11 cellular contexts compared by ENCODE assay signal in the genomic region with DNA sequence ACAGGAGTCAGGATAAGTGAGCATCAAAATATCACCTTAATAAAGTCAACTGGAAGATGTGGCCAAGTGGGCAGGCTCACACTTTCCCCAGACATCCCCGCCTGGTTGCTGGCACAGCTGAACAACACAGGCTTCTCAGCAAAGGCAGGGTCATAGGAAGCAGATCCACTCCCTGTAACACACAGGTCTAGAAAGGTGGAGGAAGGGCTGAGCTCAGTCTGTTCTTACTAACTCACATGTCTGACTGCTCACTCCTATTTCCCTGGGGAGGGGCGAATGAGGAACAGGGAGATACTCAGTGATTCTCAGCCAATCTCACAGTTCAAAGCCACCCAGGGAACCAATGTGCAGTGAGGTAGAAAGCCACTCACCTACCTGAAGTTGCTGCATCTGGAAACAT. TPM values are rescaled to one million over a fixed set of nuclear protein-coding genes. Genes with fewer than 3 reads are reported as not detected.
DNase-seq lines count a peak whose midpoint lies in the region; ATAC-seq, FAIRE-seq and TF ChIP-seq lines count a peak whose summit lies in the region.
"Had no signal": no experiment of that assay in that cellular context is flagged by ENCODE, and none has a peak within 500 bp of the region (broad histone marks: within the 10 kb centered on the region; RNA-seq: fewer than 3 reads in every experiment).

No MANE protein-coding gene starts in this region.

- 61% methylated on average over 2 of the region's 2 CpGs for WGBS in A549 (ENCODE audit: missing lambda C conversion rate)

- peak in 1 of 2 experiments; percentile 64 for DNase-seq in A549 (ENCODE audit: low read depth in 1 of 2, low spot score in 1 of 2)
- peak; percentile 53 for DNase-seq in HuH-7.5 (ENCODE audit: low spot score)
- DNase-seq in germinal center (ENCODE audit: low spot score): peak; percentile 36
- no peak for DNase-seq in ureter (ENCODE audit: low spot score)
- no peak for DNase-seq in stimulated activated CD4-positive, alpha-beta T cell treated with anti-CD3 and anti-CD28 coated beads, Interleukin-4, amount 100 ng/mL, for 4 hours
- DNase-seq: activated CD4-positive, alpha-beta T cell treated with anti-CD3 and anti-CD28 coated beads for 1 hour; immature natural killer cell had no signal

- peak; percentile 76 to 88 for ATAC-seq in A549
- ATAC-seq in GM18909 (IDR thresholded peaks at IDR 0.05; ENCODE audit: poor library complexity, unreplicated experiment): peak; percentile 53
- ATAC-seq in HG03097 (IDR thresholded peaks at IDR 0.05; ENCODE audit: low FRiP score, unreplicated experiment): no peak
- no peak for ATAC-seq in GM18520 (IDR thresholded peaks at IDR 0.05; ENCODE audit: unreplicated experiment)

- H3K4me3 ChIP-seq in A549: no peak overlapping the region

- no peaks in the 10 kb centered on the region for H3K9me3 ChIP-seq in A549

- TF ChIP-seq RAD21 in A549 (conservative IDR thresholded peaks at IDR 0.05 in 1 of 2, IDR thresholded peaks at IDR 0.05 in 1 of 2): no peak

- POLR2A ChIA-PET in A549 (lab: Yijun Ruan, JAX): no interaction called here

- H3K4me2 ChIP-seq in A549: peak overlapping the region; percentile 40; the same call in 2 of the 3 replicates

- CTCF ChIA-PET in A549 (lab: Yijun Ruan, JAX): no interaction called here

- no peak for FAIRE-seq in A549 (lab: Jason Lieb, UNC)

- H3K27ac ChIP-seq in A549: peak overlapping the region; percentile 37 to 69
- H3K27ac ChIP-seq: C4-2B had no signal

- H3K4me1 ChIP-seq in A549: peaks cover 17% of the 10 kb centered on the region

- TF ChIP-seq CTCF in A549 (IDR thresholded peaks at IDR 0.05): no peak

- TF ChIP-seq EP300 in A549 (IDR thresholded peaks at IDR 0.05): no peak

- TF ChIP-seq POLR2A in A549 (IDR thresholded peaks at IDR 0.05; ENCODE audit: low read length): no peak

TF ChIP-seq in A549, 52 proteins besides CTCF, POLR2A, EP300 and RAD21:
- TF ChIP-seq, protein P1, sequence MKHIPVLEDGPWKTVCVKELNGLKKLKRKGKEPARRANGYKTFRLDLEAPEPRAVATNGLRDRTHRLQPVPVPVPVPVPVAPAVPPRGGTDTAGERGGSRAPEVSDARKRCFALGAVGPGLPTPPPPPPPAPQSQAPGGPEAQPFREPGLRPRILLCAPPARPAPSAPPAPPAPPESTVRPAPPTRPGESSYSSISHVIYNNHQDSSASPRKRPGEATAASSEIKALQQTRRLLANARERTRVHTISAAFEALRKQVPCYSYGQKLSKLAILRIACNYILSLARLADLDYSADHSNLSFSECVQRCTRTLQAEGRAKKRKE (CRISPR knock-in tag; IDR thresholded peaks at IDR 0.05; ENCODE audit: low read depth): no peak
- TF ChIP-seq, protein P2, sequence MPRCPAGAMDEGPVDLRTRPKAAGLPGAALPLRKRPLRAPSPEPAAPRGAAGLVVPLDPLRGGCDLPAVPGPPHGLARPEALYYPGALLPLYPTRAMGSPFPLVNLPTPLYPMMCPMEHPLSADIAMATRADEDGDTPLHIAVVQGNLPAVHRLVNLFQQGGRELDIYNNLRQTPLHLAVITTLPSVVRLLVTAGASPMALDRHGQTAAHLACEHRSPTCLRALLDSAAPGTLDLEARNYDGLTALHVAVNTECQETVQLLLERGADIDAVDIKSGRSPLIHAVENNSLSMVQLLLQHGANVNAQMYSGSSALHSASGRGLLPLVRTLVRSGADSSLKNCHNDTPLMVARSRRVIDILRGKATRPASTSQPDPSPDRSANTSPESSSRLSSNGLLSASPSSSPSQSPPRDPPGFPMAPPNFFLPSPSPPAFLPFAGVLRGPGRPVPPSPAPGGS (IDR thresholded peaks at IDR 0.05): no peak
- no peak for TF ChIP-seq FOSL2 (IDR thresholded peaks at IDR 0.05)
- TF ChIP-seq FOSL2 (CRISPR knock-in tag; IDR thresholded peaks at IDR 0.05): no peak
- TF ChIP-seq MAFK (IDR thresholded peaks at IDR 0.05; ENCODE audit: partially characterized antibody): no peak
- TF ChIP-seq HEYL (CRISPR knock-in tag; IDR thresholded peaks at IDR 0.05): no peak
- TF ChIP-seq FOXS1 (CRISPR knock-in tag; IDR thresholded peaks at IDR 0.05): no peak
- no peak for TF ChIP-seq RFX5 (IDR thresholded peaks at IDR 0.05)
- TF ChIP-seq CEBPB (IDR thresholded peaks at IDR 0.05): no peak
- TF ChIP-seq, protein P3, sequence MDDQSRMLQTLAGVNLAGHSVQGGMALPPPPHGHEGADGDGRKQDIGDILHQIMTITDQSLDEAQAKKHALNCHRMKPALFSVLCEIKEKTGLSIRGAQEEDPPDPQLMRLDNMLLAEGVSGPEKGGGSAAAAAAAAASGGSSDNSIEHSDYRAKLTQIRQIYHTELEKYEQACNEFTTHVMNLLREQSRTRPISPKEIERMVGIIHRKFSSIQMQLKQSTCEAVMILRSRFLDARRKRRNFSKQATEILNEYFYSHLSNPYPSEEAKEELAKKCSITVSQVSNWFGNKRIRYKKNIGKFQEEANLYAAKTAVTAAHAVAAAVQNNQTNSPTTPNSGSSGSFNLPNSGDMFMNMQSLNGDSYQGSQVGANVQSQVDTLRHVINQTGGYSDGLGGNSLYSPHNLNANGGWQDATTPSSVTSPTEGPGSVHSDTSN (IDR thresholded peaks at IDR 0.05): no peak
- no peak for TF ChIP-seq ZFP36 (IDR thresholded peaks at IDR 0.05; ENCODE audit: borderline replicate concordance, partially characterized antibody)
- TF ChIP-seq ZSCAN20 (CRISPR knock-in tag; IDR thresholded peaks at IDR 0.05): no peak
- TF ChIP-seq EHF (CRISPR knock-in tag; IDR thresholded peaks at IDR 0.05): no peak
- TF ChIP-seq, protein P4, sequence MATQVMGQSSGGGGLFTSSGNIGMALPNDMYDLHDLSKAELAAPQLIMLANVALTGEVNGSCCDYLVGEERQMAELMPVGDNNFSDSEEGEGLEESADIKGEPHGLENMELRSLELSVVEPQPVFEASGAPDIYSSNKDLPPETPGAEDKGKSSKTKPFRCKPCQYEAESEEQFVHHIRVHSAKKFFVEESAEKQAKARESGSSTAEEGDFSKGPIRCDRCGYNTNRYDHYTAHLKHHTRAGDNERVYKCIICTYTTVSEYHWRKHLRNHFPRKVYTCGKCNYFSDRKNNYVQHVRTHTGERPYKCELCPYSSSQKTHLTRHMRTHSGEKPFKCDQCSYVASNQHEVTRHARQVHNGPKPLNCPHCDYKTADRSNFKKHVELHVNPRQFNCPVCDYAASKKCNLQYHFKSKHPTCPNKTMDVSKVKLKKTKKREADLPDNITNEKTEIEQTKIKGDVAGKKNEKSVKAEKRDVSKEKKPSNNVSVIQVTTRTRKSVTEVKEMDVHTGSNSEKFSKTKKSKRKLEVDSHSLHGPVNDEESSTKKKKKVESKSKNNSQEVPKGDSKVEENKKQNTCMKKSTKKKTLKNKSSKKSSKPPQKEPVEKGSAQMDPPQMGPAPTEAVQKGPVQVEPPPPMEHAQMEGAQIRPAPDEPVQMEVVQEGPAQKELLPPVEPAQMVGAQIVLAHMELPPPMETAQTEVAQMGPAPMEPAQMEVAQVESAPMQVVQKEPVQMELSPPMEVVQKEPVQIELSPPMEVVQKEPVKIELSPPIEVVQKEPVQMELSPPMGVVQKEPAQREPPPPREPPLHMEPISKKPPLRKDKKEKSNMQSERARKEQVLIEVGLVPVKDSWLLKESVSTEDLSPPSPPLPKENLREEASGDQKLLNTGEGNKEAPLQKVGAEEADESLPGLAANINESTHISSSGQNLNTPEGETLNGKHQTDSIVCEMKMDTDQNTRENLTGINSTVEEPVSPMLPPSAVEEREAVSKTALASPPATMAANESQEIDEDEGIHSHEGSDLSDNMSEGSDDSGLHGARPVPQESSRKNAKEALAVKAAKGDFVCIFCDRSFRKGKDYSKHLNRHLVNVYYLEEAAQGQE (IDR thresholded peaks at IDR 0.05): no peak
- no peak for TF ChIP-seq HDAC2 (IDR thresholded peaks at IDR 0.05)
- no peak for TF ChIP-seq SREBF2 (IDR thresholded peaks at IDR 0.05)
- TF ChIP-seq RNF2 (IDR thresholded peaks at IDR 0.05; ENCODE audit: borderline replicate concordance, low read depth): no peak
- TF ChIP-seq, protein P5, sequence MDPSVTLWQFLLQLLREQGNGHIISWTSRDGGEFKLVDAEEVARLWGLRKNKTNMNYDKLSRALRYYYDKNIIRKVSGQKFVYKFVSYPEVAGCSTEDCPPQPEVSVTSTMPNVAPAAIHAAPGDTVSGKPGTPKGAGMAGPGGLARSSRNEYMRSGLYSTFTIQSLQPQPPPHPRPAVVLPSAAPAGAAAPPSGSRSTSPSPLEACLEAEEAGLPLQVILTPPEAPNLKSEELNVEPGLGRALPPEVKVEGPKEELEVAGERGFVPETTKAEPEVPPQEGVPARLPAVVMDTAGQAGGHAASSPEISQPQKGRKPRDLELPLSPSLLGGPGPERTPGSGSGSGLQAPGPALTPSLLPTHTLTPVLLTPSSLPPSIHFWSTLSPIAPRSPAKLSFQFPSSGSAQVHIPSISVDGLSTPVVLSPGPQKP (IDR thresholded peaks at IDR 0.05; ENCODE audit: low read depth, low read length): no peak

RNA-seq across cellular contexts. Expression of a gene that starts 45.0 kb away (rescaled TPM):
- 50.9 and 53.3 TPM in 2 replicates for polyA plus RNA-seq in A549 (2011; rRNA removed)
- 10.5 and 10.9 TPM in 2 replicates for polyA plus RNA-seq in A549 (2012; cell fraction: cytosol; rRNA removed)
- 3.2 and 5.9 TPM in 2 replicates for polyA plus RNA-seq in A549 (2012; cell fraction: nucleus; rRNA removed)
- polyA plus RNA-seq in A549 (2017; fragmentation: RNase III; extraction: RNeasy Plus Mini Kit Qiagen cat#74134 plus additional on column Dnase treatment): 14.8 to 20.0 TPM (median 18.5 TPM) in 3 replicates
- polyA minus RNA-seq in A549 (2011; rRNA and poly(A)+ RNA removed): 11.2 and 15.8 TPM in 2 replicates
- 16.6 TPM for total RNA-seq in ureter

Comparison
In these comparisons a context has a peak if more than half of its experiments do, and no peak if none do; other contexts are left out.
1. ATAC-seq: peak in A549 (2 of 2) and GM18909 (single experiment); none in HG03097 (single experiment) and GM18520 (single experiment).
2. DNase-seq: peak in HuH-7.5 (single experiment) and germinal center (single experiment); none in ureter (single experiment) and stimulated activated CD4-positive, alpha-beta T cell treated with anti-CD3 and anti-CD28 coated beads, Interleukin-4, amount 100 ng/mL, for 4 hours (0 of 2).